In genomic region chr5:166961028-166961427, GRCh38 we compare ENCODE assay signal across 14 cellular contexts. TPM values are rescaled to one million over a fixed set of nuclear protein-coding genes. Genes with fewer than 3 reads are reported as not detected.
DNase-seq lines count a peak whose midpoint lies in the region; ATAC-seq and TF ChIP-seq lines count a peak whose summit lies in the region.
"Had no signal": no experiment of that assay in that cellular context is flagged by ENCODE, and none has a peak within 500 bp of the region (broad histone marks: within the 10 kb centered on the region; RNA-seq: fewer than 3 reads in every experiment).

No MANE protein-coding gene starts in this region.

- H3K9me3 Mint-ChIP-seq in nephron progenitor cell = no peaks in the 10 kb centered on the region

- H3K9me3 ChIP-seq in DND-41 (ENCODE audit: insufficient read depth, low read length, severe bottlenecking) (no peaks in the 10 kb centered on the region), MM.1S (replicated peaks; ENCODE audit: insufficient read depth, low read length) (no peaks in the 10 kb centered on the region), gastrocnemius medialis (no peaks in the 10 kb centered on the region)

- H3K4me2 ChIP-seq in DND-41 (ENCODE audit: insufficient read depth, low read length) (no peak overlapping the region), MM.1S (ENCODE audit: low read depth, low read length) (no peak overlapping the region)

- intact Hi-C loops in gastrocnemius medialis (cut with DNase I; ENCODE audit: low total_unique reads) = no loop called here

- ATAC-seq in DND-41 (ENCODE audit: insufficient read depth, low read depth) (no peak), gastrocnemius medialis (no peak)
- ATAC-seq: stimulated activated naive CD8-positive, alpha-beta T cell treated with anti-CD3 and anti-CD28 coated beads, Interleukin-15, Interleukin-2, amounts not matched to agents 100 U/mL and 50 U/mL, for 24 hours had no signal

- no peaks in the 10 kb centered on the region for H3K27me3 Mint-ChIP-seq in nephron progenitor cell (ENCODE audit: low read depth, poor library complexity)
- H3K27me3 Mint-ChIP-seq: activated CD4-positive, alpha-beta T cell treated with anti-CD3 and anti-CD28 coated beads, Interleukin-2, amount 10 ng/mL, durations not matched to agents 7 days and 5 days had no signal

- H3K4me1 ChIP-seq in DND-41 (ENCODE audit: insufficient read depth, low read length) (no peaks in the 10 kb centered on the region), MM.1S (ENCODE audit: low read length) (no peaks in the 10 kb centered on the region), gastrocnemius medialis (no peaks in the 10 kb centered on the region)

- H3K9ac ChIP-seq in DND-41 (ENCODE audit: low read depth, low read length) (no peak overlapping the region), MM.1S (ENCODE audit: low read length) (no peak overlapping the region)

- H3K4me3 ChIP-seq in DND-41 (ENCODE audit: low read depth in 1 of 2, low read length in 2 of 2) (no peak overlapping the region), MM.1S (ENCODE audit: low read length) (no peak overlapping the region), astrocyte of the spinal cord (ENCODE audit: low read depth, low read length) (no peak overlapping the region), gastrocnemius medialis (no peak overlapping the region)

- no peaks in the 10 kb centered on the region for H3F3A ChIP-seq in MM.1S (ENCODE audit: insufficient read depth, low read length)

- no peak overlapping the region for H2AFZ ChIP-seq in DND-41 (ENCODE audit: low read depth, low read length)
- no peak overlapping the region for H2AFZ ChIP-seq in MM.1S (ENCODE audit: low read length)

- H3K36me3 ChIP-seq in DND-41 (ENCODE audit: insufficient read depth, low read length) = no peaks in the 10 kb centered on the region
- H3K36me3 ChIP-seq in MM.1S (replicated peaks; ENCODE audit: insufficient read depth, low read length) = no peaks in the 10 kb centered on the region
- no peaks in the 10 kb centered on the region for H3K36me3 ChIP-seq in gastrocnemius medialis

- no peak for DNase-seq in DND-41
- DNase-seq in MM.1S = peak; percentile 32
- DNase-seq in astrocyte of the spinal cord (ENCODE audit: low read depth, low spot score) = no peak
- no peak for DNase-seq in nephron progenitor cell
- DNase-seq in HPDE6-E6E7 (ENCODE audit: extremely low spot score) = no peak
- no peak for DNase-seq in gastrocnemius medialis
- DNase-seq in substantia nigra (lab: John Stamatoyannopoulos, UW) = no peak
- DNase-seq in activated CD4-positive, alpha-beta T cell treated with anti-CD3 and anti-CD28 coated beads, Interleukin-2, amount 50 U/mL, for 4 hours = no peak
- DNase-seq: activated CD4-positive, alpha-beta T cell treated with anti-CD3 and anti-CD28 coated beads, Interleukin-2, amount 10 ng/mL, durations not matched to agents 7 days and 5 days; activated gamma-delta T cell treated with Interleukin-2 at 50 U/mL for 16 hours; cortex of kidney; NCI-H345; stimulated activated CD4-positive, alpha-beta T cell treated with anti-CD3 and anti-CD28 coated beads, Interleukin-2, amount 100 ng/mL, for 48 hours; stimulated activated naive CD8-positive, alpha-beta T cell treated with anti-CD3 and anti-CD28 coated beads, Interleukin-15, Interleukin-2, amounts not matched to agents 100 U/mL and 50 U/mL, for 24 hours had no signal

- H3K27ac ChIP-seq in DND-41 (ENCODE audit: low read length) (no peak overlapping the region), MM.1S (ENCODE audit: low read length) (no peak overlapping the region), gastrocnemius medialis (no peak overlapping the region), substantia nigra (ENCODE audit: low read depth, low read length, poor library complexity, severe bottlenecking) (no peak overlapping the region)

- no peak overlapping the region for H3K4me3 Mint-ChIP-seq in nephron progenitor cell
- H3K4me3 Mint-ChIP-seq: activated CD4-positive, alpha-beta T cell treated with anti-CD3 and anti-CD28 coated beads, Interleukin-2, amount 10 ng/mL, durations not matched to agents 7 days and 5 days had no signal

- TF ChIP-seq CTCF in DND-41 (IDR thresholded peaks at IDR 0.05; ENCODE audit: borderline replicate concordance, extremely low read depth, low read length, poor library complexity, severe bottlenecking) (peak; percentile 32), MM.1S (IDR thresholded peaks at IDR 0.05; ENCODE audit: low read length) (peak; percentile 46), astrocyte of the spinal cord (IDR thresholded peaks at IDR 0.05; ENCODE audit: low read depth, low read length) (peak; percentile 14), nephron progenitor cell (IDR thresholded peaks at IDR 0.05) (peak; percentile 33), gastrocnemius medialis (IDR thresholded peaks at IDR 0.05 in 4 of 5, conservative IDR thresholded peaks at IDR 0.05 in 1 of 5) (no peak)

- H4K20me1 ChIP-seq in DND-41 (ENCODE audit: insufficient read depth, low read length) (no peaks in the 10 kb centered on the region), MM.1S (ENCODE audit: insufficient read depth, low read length) (no peaks in the 10 kb centered on the region)

- H3K36me3 Mint-ChIP-seq in nephron progenitor cell (ENCODE audit: low read depth) = no peaks in the 10 kb centered on the region

- H3K9me2 ChIP-seq in MM.1S (replicated peaks; ENCODE audit: insufficient read depth, low read length) = no peaks in the 10 kb centered on the region

- no peak overlapping the region for H3K27ac Mint-ChIP-seq in nephron progenitor cell
- H3K27ac Mint-ChIP-seq: activated CD4-positive, alpha-beta T cell treated with anti-CD3 and anti-CD28 coated beads, Interleukin-2, amount 10 ng/mL, durations not matched to agents 7 days and 5 days had no signal

- no peak for TF ChIP-seq POLR2A in gastrocnemius medialis (IDR thresholded peaks at IDR 0.05)

- H3K79me2 ChIP-seq in DND-41 (ENCODE audit: insufficient read depth, low read length) (no peaks in the 10 kb centered on the region), MM.1S (ENCODE audit: low read length) (no peaks in the 10 kb centered on the region)

- in situ Hi-C loops in astrocyte of the spinal cord (cut with HindIII; ENCODE audit: low sequenced_read_pairs) (no loop called here), gastrocnemius medialis (cut with MboI; ENCODE audit: low sequenced_read_pairs in 4 of 4) (no loop called here)

- no peaks in the 10 kb centered on the region for H3K27me3 ChIP-seq in DND-41 (ENCODE audit: insufficient read depth, low read length, poor library complexity)
- no peaks in the 10 kb centered on the region for H3K27me3 ChIP-seq in MM.1S (replicated peaks; ENCODE audit: insufficient read depth, low read length)
- no peaks in the 10 kb centered on the region for H3K27me3 ChIP-seq in gastrocnemius medialis

- H3K4me1 Mint-ChIP-seq in nephron progenitor cell = no peaks in the 10 kb centered on the region
- H3K4me1 Mint-ChIP-seq: activated CD4-positive, alpha-beta T cell treated with anti-CD3 and anti-CD28 coated beads, Interleukin-2, amount 10 ng/mL, durations not matched to agents 7 days and 5 days had no signal

RNA-seq across cellular contexts. Expression of gene TENM2, which starts 17.8 kb away (rescaled TPM):
- under 1 TPM in 3 of 4 donors, not detected in 1; 0.05 to 0.07 (median 0.07) TPM for total RNA-seq in gastrocnemius medialis
- total RNA-seq: activated CD4-positive, alpha-beta T cell treated with anti-CD3 and anti-CD28 coated beads, Interleukin-2, amount 10 ng/mL, durations not matched to agents 7 days and 5 days had no signal

Comparison
In these comparisons a context has a peak if more than half of its experiments do, and no peak if none do; other contexts are left out.
1. CTCF ChIP-seq: peak in DND-41 (single experiment), MM.1S (single experiment), astrocyte of the spinal cord (single experiment) and nephron progenitor cell (single experiment); none in gastrocnemius medialis (0 of 5).